In genomic region chr14:98728024-98728423, GRCh38 we compare ENCODE assay signal across 8 cellular contexts.
"Had no signal": no experiment of that assay in that cellular context is flagged by ENCODE, and none has a peak within 500 bp of the region (broad histone marks: within the 10 kb centered on the region; RNA-seq: fewer than 3 reads in every experiment).

No MANE protein-coding gene starts in this region.

- H3K4me3 Mint-ChIP-seq: GM23338, H9, HFFc6 had no signal

- H3K4me3 ChIP-seq: GM23248, GM23338, HAP-1 had no signal

- H3K27ac ChIP-seq: GM23248 had no signal

- H3K9me3 ChIP-seq: HAP-1 had no signal

- H3K36me3 ChIP-seq: HAP-1 had no signal

- H3K4me2 ChIP-seq: GM23338 had no signal

- H2AFZ ChIP-seq: GM23248, GM23338 had no signal

- H3K9me3 Mint-ChIP-seq: GM23338 had no signal

- H3K9ac ChIP-seq: GM23248 had no signal

- H3K4me1 ChIP-seq: HAP-1 had no signal

- H3K27ac Mint-ChIP-seq: GM23338, H9, HFFc6 had no signal

- ATAC-seq: GM23338 had no signal

- DNase-seq: GM23248, GOT3, H7, H9, HCEC 1CT, HFFc6 had no signal
